30 cellular contexts compared by ENCODE assay signal in genomic region chr13:100438059-100438788, GRCh38.
DNase-seq lines count a peak whose midpoint lies in the region; ATAC-seq and TF ChIP-seq lines count a peak whose summit lies in the region.
"Had no signal": no experiment of that assay in that cellular context is flagged by ENCODE, and none has a peak within 500 bp of the region (broad histone marks: within the 10 kb centered on the region; RNA-seq: fewer than 3 reads in every experiment).

No MANE protein-coding gene starts in this region.

- H3K27ac Mint-ChIP-seq in activated CD4-positive, alpha-beta T cell treated with anti-CD3 and anti-CD28 coated beads, Interleukin-2, amount 10 ng/mL, durations not matched to agents 24 days and 14 days: no peak overlapping the region
- H3K27ac Mint-ChIP-seq in activated CD4-positive, alpha-beta T cell treated with anti-CD3 and anti-CD28 coated beads for 36 hours: no peak overlapping the region
- H3K27ac Mint-ChIP-seq: activated CD8-positive, alpha-beta T cell treated with anti-CD3 and anti-CD28 coated beads for 36 hours; activated naive CD8-positive, alpha-beta T cell; CD4-positive, alpha-beta T cell; stimulated activated naive CD8-positive, alpha-beta T cell treated with anti-CD3 and anti-CD28 coated beads, Interleukin-15, amount 100 ng/mL, for 72 hours had no signal

- H2AK5ac ChIP-seq in mesendoderm (ENCODE audit: low read length): no peak overlapping the region

- no peak overlapping the region for H3K4ac ChIP-seq in mesendoderm (ENCODE audit: low read depth, low read length)

- no peaks in the 10 kb centered on the region for H3K27me3 Mint-ChIP-seq in activated CD4-positive, alpha-beta T cell treated with anti-CD3 and anti-CD28 coated beads, Interleukin-2, amount 10 ng/mL, durations not matched to agents 24 days and 14 days
- no peaks in the 10 kb centered on the region for H3K27me3 Mint-ChIP-seq in activated CD4-positive, alpha-beta T cell treated with anti-CD3 and anti-CD28 coated beads for 36 hours
- H3K27me3 Mint-ChIP-seq: activated CD8-positive, alpha-beta T cell treated with anti-CD3 and anti-CD28 coated beads for 36 hours; activated naive CD8-positive, alpha-beta T cell; CD4-positive, alpha-beta T cell; stimulated activated naive CD8-positive, alpha-beta T cell treated with anti-CD3 and anti-CD28 coated beads, Interleukin-15, amount 100 ng/mL, for 72 hours had no signal

- H3K9ac ChIP-seq in mesendoderm (ENCODE audit: low read length): no peak overlapping the region

- H4K8ac ChIP-seq in mesendoderm (ENCODE audit: low read depth, low read length): no peak overlapping the region

- H4K5ac ChIP-seq in mesendoderm (ENCODE audit: low read length): no peak overlapping the region

- H3K27me3 ChIP-seq in mesendoderm (ENCODE audit: insufficient read depth, low read length, poor library complexity) (no peaks in the 10 kb centered on the region), heart right ventricle (no peaks in the 10 kb centered on the region)
- H3K27me3 ChIP-seq: cardiac muscle cell, vagina had no signal

- H3K4me2 ChIP-seq in mesendoderm (ENCODE audit: low read length): no peak overlapping the region
- H3K4me2 ChIP-seq: PC-9 had no signal

- no peaks in the 10 kb centered on the region for H3K9me3 ChIP-seq in heart right ventricle
- H3K9me3 ChIP-seq: vagina had no signal

- intact Hi-C loops in activated CD4-positive, alpha-beta T cell treated with anti-CD3 and anti-CD28 coated beads, Interleukin-2, amount 10 ng/mL, durations not matched to agents 24 days and 14 days (cut with micrococcal nuclease): no loop called here
- intact Hi-C loops in activated CD4-positive, alpha-beta T cell treated with anti-CD3 and anti-CD28 coated beads for 36 hours (cut with DNase I, micrococcal nuclease): no loop called here
- intact Hi-C loops in heart right ventricle (cut with DNase I): no loop called here

- ATAC-seq in activated CD4-positive, alpha-beta T cell treated with anti-CD3 and anti-CD28 coated beads for 36 hours: no peak
- ATAC-seq in heart right ventricle: no peak
- ATAC-seq: activated CD4-positive, CD25-positive, alpha-beta regulatory T cell treated with anti-CD3 and anti-CD28 coated beads, Interleukin-2, amount 50 U/mL, for 24 hours; activated CD8-positive, alpha-beta T cell treated with anti-CD3 and anti-CD28 coated beads for 36 hours; esophagus mucosa; left cardiac atrium; stimulated activated naive CD8-positive, alpha-beta T cell treated with anti-CD3 and anti-CD28 coated beads, Interleukin-15, amount 100 ng/mL, for 72 hours had no signal

- TF ChIP-seq CTCF in foreskin fibroblast (IDR thresholded peaks at IDR 0.05; ENCODE audit: low read depth, low read length): no peak
- no peak for TF ChIP-seq CTCF in heart right ventricle (IDR thresholded peaks at IDR 0.05)

- H3K36me3 Mint-ChIP-seq in activated CD4-positive, alpha-beta T cell treated with anti-CD3 and anti-CD28 coated beads, Interleukin-2, amount 10 ng/mL, durations not matched to agents 24 days and 14 days (ENCODE audit: low read depth): peaks cover 6% of the 10 kb centered on the region
- H3K36me3 Mint-ChIP-seq in activated CD4-positive, alpha-beta T cell treated with anti-CD3 and anti-CD28 coated beads for 36 hours (ENCODE audit: low read depth): peaks cover under 1% of the 10 kb centered on the region

- peaks cover 20% of the 10 kb centered on the region for H3K4me1 Mint-ChIP-seq in activated CD4-positive, alpha-beta T cell treated with anti-CD3 and anti-CD28 coated beads, Interleukin-2, amount 10 ng/mL, durations not matched to agents 24 days and 14 days
- H3K4me1 Mint-ChIP-seq in activated CD4-positive, alpha-beta T cell treated with anti-CD3 and anti-CD28 coated beads for 36 hours: peaks cover 11% of the 10 kb centered on the region

- H3K4me1 ChIP-seq in mesendoderm (ENCODE audit: control insufficient read depth, low read depth, low read length) (peaks cover 2% of the 10 kb centered on the region), heart right ventricle (peaks cover 0 to 18% (median 9%) of the 10 kb centered on the region in 9 donors)
- H3K4me1 ChIP-seq: vagina had no signal

- H3K4me3 ChIP-seq in mesendoderm (ENCODE audit: low read length) (no peak overlapping the region), foreskin fibroblast (ENCODE audit: low read depth in 1 of 2, low read length in 2 of 2) (no peak overlapping the region), heart right ventricle (no peak overlapping the region)
- H3K4me3 ChIP-seq: cardiac muscle cell, coronary artery, PC-9, vagina had no signal

- DNase-seq in activated CD4-positive, alpha-beta T cell treated with anti-CD3 and anti-CD28 coated beads, Interleukin-2, amount 10 ng/mL, durations not matched to agents 24 days and 14 days: peak; percentile 39
- DNase-seq in activated CD4-positive, alpha-beta T cell treated with anti-CD3 and anti-CD28 coated beads for 36 hours: no peak
- peak; percentile 89 for DNase-seq in NCI-H774 (lab: John Stamatoyannopoulos, UW)
- no peak for DNase-seq in mesendoderm
- DNase-seq in NCI-H2171 (lab: John Stamatoyannopoulos, UW): no peak
- DNase-seq in foreskin fibroblast: no peak
- DNase-seq in NCI-H2196 (lab: John Stamatoyannopoulos, UW; ENCODE audit: unreplicated experiment): no peak
- DNase-seq in heart right ventricle: no peak
- DNase-seq: activated CD8-positive, alpha-beta T cell treated with anti-CD3 and anti-CD28 coated beads for 36 hours; activated effector memory CD4-positive, alpha-beta T cell treated with Interleukin-2 at 50 U/mL for 16 hours; aorta; CD4-positive, alpha-beta T cell; effector memory CD4-positive, alpha-beta T cell; foreskin melanocyte; Kasumi-1; left cardiac atrium; NCI-H1694; nucleus accumbens; PC-9; SHP77; small intestine; stimulated activated CD4-positive, alpha-beta T cell treated with anti-CD3 and anti-CD28 coated beads, Interleukin-1b, Interleukin-23, amount 100 ng/mL, for 48 hours; stimulated activated CD8-positive, alpha-beta memory T cell treated with anti-CD3 and anti-CD28 coated beads, Interleukin-4, amount 100 ng/mL, for 48 hours; stimulated activated naive CD8-positive, alpha-beta T cell treated with anti-CD3 and anti-CD28 coated beads, Interleukin-15, amount 100 ng/mL, for 72 hours had no signal

- no peaks in the 10 kb centered on the region for H3K79me2 ChIP-seq in mesendoderm (ENCODE audit: control insufficient read depth, insufficient read depth, low read length)

- H3K56ac ChIP-seq in mesendoderm (ENCODE audit: low read length): no peak overlapping the region

- no CpG with 5 or more reads among the region's 6 CpGs for WGBS in mesendoderm (ENCODE audit: extremely low coverage, insufficient coverage, low lambda C conversion rate)
- WGBS in heart right ventricle, 2 donors: 96 to 97% methylated on average over 6 of the region's 6 CpGs

- H3K9me3 Mint-ChIP-seq in activated CD4-positive, alpha-beta T cell treated with anti-CD3 and anti-CD28 coated beads, Interleukin-2, amount 10 ng/mL, durations not matched to agents 24 days and 14 days: peaks cover 7% of the 10 kb centered on the region
- H3K9me3 Mint-ChIP-seq in activated CD4-positive, alpha-beta T cell treated with anti-CD3 and anti-CD28 coated beads for 36 hours (ENCODE audit: low read depth): no peaks in the 10 kb centered on the region
- H3K9me3 Mint-ChIP-seq: activated CD8-positive, alpha-beta T cell treated with anti-CD3 and anti-CD28 coated beads for 36 hours; stimulated activated naive CD8-positive, alpha-beta T cell treated with anti-CD3 and anti-CD28 coated beads, Interleukin-15, amount 100 ng/mL, for 72 hours had no signal

- H3K36me3 ChIP-seq in mesendoderm (ENCODE audit: control insufficient read depth, insufficient read depth, low read length) (no peaks in the 10 kb centered on the region), heart right ventricle (peaks cover 0 to 8% (median 0%) of the 10 kb centered on the region in 9 donors)
- H3K36me3 ChIP-seq: cardiac muscle cell, vagina had no signal

- no peak overlapping the region for H2BK5ac ChIP-seq in mesendoderm (ENCODE audit: low read length)

- CTCF ChIA-PET in activated CD4-positive, alpha-beta T cell treated with anti-CD3 and anti-CD28 coated beads for 36 hours (lab: Charles Lee): no interaction called here

- H3K27ac ChIP-seq in mesendoderm (ENCODE audit: low read depth, low read length) (peak overlapping the region; percentile 53), heart right ventricle (no peak overlapping the region)
- H3K27ac ChIP-seq: cardiac muscle cell, coronary artery, PC-9, vagina had no signal

- no peak overlapping the region for H2BK120ac ChIP-seq in mesendoderm (ENCODE audit: low read depth, low read length)

- POLR2A ChIA-PET in activated CD4-positive, alpha-beta T cell treated with anti-CD3 and anti-CD28 coated beads for 36 hours (lab: Charles Lee): no interaction called here

- H2BK15ac ChIP-seq in mesendoderm (replicated peaks; ENCODE audit: low read depth): no peak overlapping the region

- no peak overlapping the region for H3K18ac ChIP-seq in mesendoderm (ENCODE audit: low read length)

- H3K23ac ChIP-seq in mesendoderm (ENCODE audit: low read length): no peak overlapping the region

- H3K4me3 Mint-ChIP-seq in activated CD4-positive, alpha-beta T cell treated with anti-CD3 and anti-CD28 coated beads, Interleukin-2, amount 10 ng/mL, durations not matched to agents 24 days and 14 days: no peak overlapping the region
- no peak overlapping the region for H3K4me3 Mint-ChIP-seq in activated CD4-positive, alpha-beta T cell treated with anti-CD3 and anti-CD28 coated beads for 36 hours
- H3K4me3 Mint-ChIP-seq: activated CD8-positive, alpha-beta T cell treated with anti-CD3 and anti-CD28 coated beads for 36 hours; activated naive CD8-positive, alpha-beta T cell; CD4-positive, alpha-beta T cell; stimulated activated naive CD8-positive, alpha-beta T cell treated with anti-CD3 and anti-CD28 coated beads, Interleukin-15, amount 100 ng/mL, for 72 hours had no signal

- H3K79me1 ChIP-seq in mesendoderm (ENCODE audit: low read length): no peaks in the 10 kb centered on the region

Comparison
In these comparisons a context has a peak if more than half of its experiments do, and no peak if none do; other contexts are left out.
1. DNase-seq: peak in activated CD4-positive, alpha-beta T cell treated with anti-CD3 and anti-CD28 coated beads, Interleukin-2, amount 10 ng/mL, durations not matched to agents 24 days and 14 days (single experiment) and NCI-H774 (single experiment); none in activated CD4-positive, alpha-beta T cell treated with anti-CD3 and anti-CD28 coated beads for 36 hours (single experiment), mesendoderm (single experiment), NCI-H2171 (single experiment), foreskin fibroblast (0 of 2), NCI-H2196 (single experiment) and heart right ventricle (0 of 2).